Comparison of ENCODE assay signal across 9 cellular contexts in genomic region chr10:122475130-122475529, GRCh38. TPM values are rescaled to one million over a fixed set of nuclear protein-coding genes. Genes with fewer than 3 reads are reported as not detected.
DNase-seq lines count a peak whose midpoint lies in the region; ATAC-seq and TF ChIP-seq lines count a peak whose summit lies in the region.
"Had no signal": no experiment of that assay in that cellular context is flagged by ENCODE, and none has a peak within 500 bp of the region (broad histone marks: within the 10 kb centered on the region; RNA-seq: fewer than 3 reads in every experiment).

No MANE protein-coding gene starts in this region.

- H3K4me3 ChIP-seq in AG04450 (ENCODE audit: low read depth, low read length) (no peak overlapping the region), heart right ventricle (peak overlapping the region in 4 of 10 donors; percentile 2 to 32 (median 20))
- H3K4me3 ChIP-seq: pancreas had no signal

- 10 to 26% methylated on average over 12 of the region's 12 CpGs for WGBS in heart right ventricle, 2 donors

- H3K4me1 ChIP-seq in heart right ventricle: peaks cover 15 to 62% (median 41%) of the 10 kb centered on the region in 9 donors

- peak; percentile 77 to 92 (median 88) for ATAC-seq in heart right ventricle
- no peak for ATAC-seq in HG02759 (IDR thresholded peaks at IDR 0.05; ENCODE audit: unreplicated experiment)
- no peak for ATAC-seq in GM18870 (IDR thresholded peaks at IDR 0.05; ENCODE audit: unreplicated experiment)
- ATAC-seq in GM21723 (IDR thresholded peaks at IDR 0.05; ENCODE audit: unreplicated experiment): no peak

- H3K4me1 Mint-ChIP-seq in osteocyte (ENCODE audit: unreplicated experiment): peaks cover 82% of the 10 kb centered on the region

- peak overlapping the region; percentile 18 for H3K4me3 Mint-ChIP-seq in osteocyte (ENCODE audit: unreplicated experiment)

- H3K27ac ChIP-seq in AG04450 (ENCODE audit: low read depth, low read length) (peak overlapping the region; percentile 65), heart right ventricle (peak overlapping the region in 9 of 10 donors; percentile 40 to 87 (median 70))
- H3K27ac ChIP-seq: pancreas had no signal

- DNase-seq in AG04450 (ENCODE audit: low read depth, low spot score) (no peak), anterior cingulate cortex (lab: John Stamatoyannopoulos, UW) (peak in 50 of 58 donors; percentile 38 to 91 (median 74)), heart right ventricle (peak; percentile 75 to 79), osteocyte (ENCODE audit: extremely low spot score, unreplicated experiment) (no peak), GM10266 (ENCODE audit: extremely low spot score) (no peak)
- DNase-seq: pancreas had no signal

- no peaks in the 10 kb centered on the region for H3K9me3 Mint-ChIP-seq in osteocyte (ENCODE audit: unreplicated experiment)

- CTCF ChIA-PET in AG04450 (lab: Charles Lee): interaction anchor here (2.8 kb wide), 1 partner anchor 90 kb away, joined by 13 read pairs; no protein-coding TSS in a partner anchor

- intact Hi-C loops in heart right ventricle (cut with DNase I): no loop called here

- peaks cover 29% of the 10 kb centered on the region for H3K36me3 Mint-ChIP-seq in osteocyte (ENCODE audit: unreplicated experiment)

- TF ChIP-seq CTCF in AG04450 (IDR thresholded peaks at IDR 0.05; ENCODE audit: low read depth, low read length) (no peak), heart right ventricle (IDR thresholded peaks at IDR 0.05) (no peak), osteocyte (IDR thresholded peaks at IDR 0.05) (no peak), GM10266 (IDR thresholded peaks at IDR 0.05; ENCODE audit: control insufficient read depth, insufficient read depth, low read depth, missing control alignments) (no peak)

- no peaks in the 10 kb centered on the region for H3K27me3 ChIP-seq in AG04450 (ENCODE audit: control insufficient read depth, insufficient read depth, low read length)
- no peaks in the 10 kb centered on the region for H3K27me3 ChIP-seq in heart right ventricle
- H3K27me3 ChIP-seq: pancreas had no signal

- H3K9me3 ChIP-seq in AG04450 (ENCODE audit: control insufficient read depth, insufficient read depth, low read length): no peaks in the 10 kb centered on the region
- H3K9me3 ChIP-seq in heart right ventricle: no peaks in the 10 kb centered on the region
- H3K9me3 ChIP-seq: pancreas had no signal

- H3K36me3 ChIP-seq in heart right ventricle: peaks cover 0 to 3% (median 0%) of the 10 kb centered on the region in 9 donors
- H3K36me3 ChIP-seq: pancreas had no signal

- H3K27ac Mint-ChIP-seq in osteocyte (ENCODE audit: unreplicated experiment): peak overlapping the region; percentile 90

- no peaks in the 10 kb centered on the region for H3K27me3 Mint-ChIP-seq in osteocyte (ENCODE audit: unreplicated experiment)

- POLR2A ChIA-PET in AG04450 (lab: Yijun Ruan, JAX): no interaction called here

RNA-seq across cellular contexts. Expression of gene HTRA1, which starts 13.8 kb away (rescaled TPM):
- polyA plus RNA-seq in AG04450 (2011; rRNA removed) (179 and 187 TPM in 2 replicates), heart right ventricle (10 to 100 TPM; 31.9 to 35.4 TPM)
- 30.3 and 32.8 TPM in 2 replicates for polyA minus RNA-seq in AG04450 (2011; rRNA and poly(A)+ RNA removed)
- total RNA-seq in heart right ventricle (100 to 1,000 TPM in 2 of 10 donors, 10 to 100 TPM in 8; 23.4 to 108 (median 73.1) TPM), osteocyte (1,546 and 1,638 TPM in 2 replicates)

RNA-seq across cellular contexts. Expression of gene ARMS2, which starts 20.7 kb away (rescaled TPM):
- not detected in 2 replicates for polyA plus RNA-seq in AG04450 (2011; rRNA removed)
- not detected in 2 replicates for polyA minus RNA-seq in AG04450 (2011; rRNA and poly(A)+ RNA removed)
- total RNA-seq in heart right ventricle: 1 to 10 TPM in 1 of 10 donors, under 1 TPM in 3, not detected in 6; 0.33 to 1.3 (median 0.94) TPM
- not detected for polyA plus RNA-seq in heart right ventricle
- total RNA-seq in osteocyte: not detected in 2 replicates
- total RNA-seq: pancreas had no signal
- polyA plus RNA-seq: pancreas had no signal

Comparison
In these comparisons a context has a peak if more than half of its experiments do, and no peak if none do; other contexts are left out.
1. DNase-seq: peak in anterior cingulate cortex (50 of 58) and heart right ventricle (2 of 2); none in AG04450 (single experiment), osteocyte (single experiment) and GM10266 (single experiment).
2. ATAC-seq: peak in heart right ventricle (8 of 8); none in HG02759 (single experiment), GM18870 (single experiment) and GM21723 (single experiment).
3. RNA of gene HTRA1, which starts 13.8 kb away (total RNA-seq): 1,546 to 1,638 TPM in osteocyte; 23.4 to 108 TPM in heart right ventricle; every median in the first group is over 10 times any median in the second.